Comparison of ENCODE assay signal across 10 cellular contexts in the genomic region with DNA sequence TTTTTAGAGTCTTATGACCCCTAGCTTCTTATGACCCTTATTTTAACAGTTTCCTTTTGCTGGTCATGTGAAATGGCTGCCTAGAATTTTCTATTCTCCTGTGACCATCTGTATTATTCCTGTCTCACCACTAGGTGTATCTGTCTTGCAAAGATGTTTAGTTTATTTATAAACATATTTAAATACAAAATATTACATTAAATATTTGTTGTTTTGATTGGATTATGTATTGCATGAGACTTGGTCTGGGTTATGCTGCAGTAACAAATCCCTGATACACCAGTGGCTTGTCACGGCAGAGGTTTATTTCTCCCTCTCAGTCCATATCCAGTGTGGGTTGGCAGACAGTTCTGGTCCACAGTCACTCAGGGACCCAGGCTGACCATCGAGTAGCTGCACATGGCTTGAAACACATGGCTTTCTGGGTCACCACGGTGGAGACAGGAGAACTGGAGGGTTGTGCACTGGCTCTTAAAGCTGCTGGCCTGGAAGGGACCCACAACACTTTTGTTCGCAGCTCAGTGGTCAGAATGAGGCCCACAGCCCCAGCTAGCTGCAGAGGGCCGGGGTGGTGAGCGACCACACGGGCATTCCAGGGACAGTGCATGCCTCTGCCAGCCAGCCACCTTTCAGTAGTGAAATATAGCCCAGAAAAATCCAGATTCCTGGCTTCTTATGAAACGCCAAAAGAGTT. TPM values are rescaled to one million over a fixed set of nuclear protein-coding genes. Genes with fewer than 3 reads are reported as not detected.
A peak's percentile ranks its signal among the peaks of the same experiment; 100 is the strongest.
DNase-seq lines count a peak whose midpoint lies in the region; ATAC-seq and TF ChIP-seq lines count a peak whose summit lies in the region.
"Had no signal": no experiment of that assay in that cellular context is flagged by ENCODE, and none has a peak within 500 bp of the region (broad histone marks: within the 10 kb centered on the region; RNA-seq: fewer than 3 reads in every experiment).

No MANE protein-coding gene starts in this region.

- intact Hi-C loops in CD4-positive, alpha-beta T cell (cut with DNase I, micrococcal nuclease) = no loop called here

- peaks cover 57% of the 10 kb centered on the region for H3K4me1 Mint-ChIP-seq in glutamatergic neuron (ENCODE audit: low read depth, unreplicated experiment)
- peaks cover 27% of the 10 kb centered on the region for H3K4me1 Mint-ChIP-seq in CD4-positive, alpha-beta T cell (ENCODE audit: low read depth)

- peaks cover 52% of the 10 kb centered on the region for H3K4me1 ChIP-seq in SJSA1 (replicated peaks)

- peak; percentile 70 for TF ChIP-seq CTCF in glutamatergic neuron (IDR thresholded peaks at IDR 0.05; ENCODE audit: partially characterized antibody, unreplicated experiment)
- TF ChIP-seq CTCF in CD4-positive, alpha-beta T cell (IDR thresholded peaks at IDR 0.05) = no peak

- CTCF ChIA-PET in CD4-positive, alpha-beta T cell (lab: Charles Lee) = no interaction called here

- peaks cover 22% of the 10 kb centered on the region for H3K36me3 ChIP-seq in SJSA1

- H3K4me3 Mint-ChIP-seq in glutamatergic neuron (ENCODE audit: unreplicated experiment) = peak overlapping the region; percentile 49
- H3K4me3 Mint-ChIP-seq in CD4-positive, alpha-beta T cell = no peak overlapping the region

- POLR2A ChIA-PET in CD4-positive, alpha-beta T cell (lab: Charles Lee) = interaction anchor here (0.6 kb wide), 1 partner anchor 172 kb away, joined by 3 read pairs; no protein-coding TSS in a partner anchor

- peaks cover 6% of the 10 kb centered on the region for H3K36me3 Mint-ChIP-seq in glutamatergic neuron (ENCODE audit: unreplicated experiment)
- H3K36me3 Mint-ChIP-seq in CD4-positive, alpha-beta T cell (ENCODE audit: low read depth) = no peaks in the 10 kb centered on the region

- ATAC-seq in CD4-positive, alpha-beta T cell (ENCODE audit: poor library complexity) = no peak
- ATAC-seq in HG03139 (IDR thresholded peaks at IDR 0.05; ENCODE audit: unreplicated experiment) = no peak

- no peaks in the 10 kb centered on the region for H3K27me3 ChIP-seq in SJSA1 (replicated peaks)
- H3K27me3 ChIP-seq in CD4-positive, alpha-beta T cell (ENCODE audit: control insufficient read depth, insufficient read depth, low read length) = no peaks in the 10 kb centered on the region

- peaks cover 41% of the 10 kb centered on the region for H3K9me3 Mint-ChIP-seq in glutamatergic neuron (ENCODE audit: unreplicated experiment)
- H3K9me3 Mint-ChIP-seq in CD4-positive, alpha-beta T cell = no peaks in the 10 kb centered on the region

- DNase-seq in ELR (ENCODE audit: low read depth) (peak; percentile 29), SJSA1 (ENCODE audit: low read depth in 1 of 2, low spot score in 2 of 2) (no peak), glutamatergic neuron (no peak), retina (peak; percentile 45), middle frontal gyrus (ENCODE audit: extremely low spot score, low spot score) (no peak), NCI-H748 treated with DMSO at 0.1 percent for 48 hours (lab: John Stamatoyannopoulos, UW) (no peak)
- no peak for DNase-seq in CD4-positive, alpha-beta T cell
- DNase-seq: NCI-H510A treated with DMSO at 0.1 percent for 48 hours had no signal

- H3K9me3 ChIP-seq in SJSA1 (replicated peaks) = no peaks in the 10 kb centered on the region
- H3K9me3 ChIP-seq in CD4-positive, alpha-beta T cell (ENCODE audit: control insufficient read depth, low read length) = no peaks in the 10 kb centered on the region

- H3K4me3 ChIP-seq in SJSA1 = no peak overlapping the region

- peaks cover 34% of the 10 kb centered on the region for H3K27me3 Mint-ChIP-seq in glutamatergic neuron (ENCODE audit: unreplicated experiment)
- H3K27me3 Mint-ChIP-seq in CD4-positive, alpha-beta T cell = no peaks in the 10 kb centered on the region

- H3K27ac Mint-ChIP-seq in glutamatergic neuron (ENCODE audit: unreplicated experiment) = no peak overlapping the region
- no peak overlapping the region for H3K27ac Mint-ChIP-seq in CD4-positive, alpha-beta T cell

- peak overlapping the region; percentile 48 for H3K27ac ChIP-seq in SJSA1
- H3K27ac ChIP-seq in CD4-positive, alpha-beta T cell (ENCODE audit: low read depth, low read length) = no peak overlapping the region

RNA-seq across cellular contexts. Expression of a gene that starts 7.4 kb away (rescaled TPM):
- 9.2 and 19.7 TPM in 2 replicates for total RNA-seq in SJSA1 (2014; rRNA removed; shearing (Covaris generic))
- 137 TPM for total RNA-seq in glutamatergic neuron (ENCODE audit: unreplicated experiment)
- 1 to 10 TPM in 1 of 2 experiments, under 1 TPM in 1; 0.88 to 1.4 TPM for total RNA-seq in CD4-positive, alpha-beta T cell

RNA-seq across cellular contexts. Expression of a gene that starts 11.6 kb away (rescaled TPM):
- total RNA-seq in SJSA1 (2014; rRNA removed; shearing (Covaris generic)) = 4.9 and 6.8 TPM in 2 replicates
- 13.6 TPM for total RNA-seq in glutamatergic neuron (ENCODE audit: unreplicated experiment)
- total RNA-seq in CD4-positive, alpha-beta T cell = not detected

RNA-seq across cellular contexts. Expression of a gene that starts 33.8 kb away (rescaled TPM):
- 59.6 and 88.5 TPM in 2 replicates for total RNA-seq in SJSA1 (2014; rRNA removed; shearing (Covaris generic))
- total RNA-seq in glutamatergic neuron (ENCODE audit: unreplicated experiment) = 40.2 TPM
- total RNA-seq in CD4-positive, alpha-beta T cell = 10 to 100 TPM; 14.1 to 15.3 TPM

RNA-seq across cellular contexts. Expression of a gene that starts 55.8 kb away (rescaled TPM):
- total RNA-seq in SJSA1 (2014; rRNA removed; shearing (Covaris generic)) = not detected in 2 replicates
- not detected for total RNA-seq in glutamatergic neuron (ENCODE audit: unreplicated experiment)
- total RNA-seq in CD4-positive, alpha-beta T cell = not detected
- total RNA-seq: G401 had no signal

Comparison
In these comparisons a context has a peak if more than half of its experiments do, and no peak if none do; other contexts are left out.
1. DNase-seq: peak in ELR (single experiment) and retina (single experiment); none in SJSA1 (0 of 2), glutamatergic neuron (single experiment), middle frontal gyrus (single experiment), NCI-H748 treated with DMSO at 0.1 percent for 48 hours (single experiment) and CD4-positive, alpha-beta T cell (0 of 10).